Comparison of ENCODE assay signal across 10 cellular contexts in genomic region chr7:115676080-115676479, GRCh38.
DNase-seq lines count a peak whose midpoint lies in the region; ATAC-seq and TF ChIP-seq lines count a peak whose summit lies in the region.
"Had no signal": no experiment of that assay in that cellular context is flagged by ENCODE, and none has a peak within 500 bp of the region (broad histone marks: within the 10 kb centered on the region; RNA-seq: fewer than 3 reads in every experiment).

No MANE protein-coding gene starts in this region.

- no peak for TF ChIP-seq POLR2A in gastroesophageal sphincter (IDR thresholded peaks at IDR 0.05)

- TF ChIP-seq CTCF in OCI-LY1 (IDR thresholded peaks at IDR 0.05; ENCODE audit: low read length) = peak; percentile 23; the same call in 1 of the 2 replicates
- peak in 1 of 4 experiments; percentile 46 for TF ChIP-seq CTCF in gastroesophageal sphincter (IDR thresholded peaks at IDR 0.05)
- no peak for TF ChIP-seq CTCF in coronary artery (IDR thresholded peaks at IDR 0.05)

- H3K27ac ChIP-seq in OCI-LY1 (ENCODE audit: low read depth, low read length, poor library complexity, severe bottlenecking) (no peak overlapping the region), gastroesophageal sphincter (no peak overlapping the region), coronary artery (no peak overlapping the region)

- ATAC-seq in gastroesophageal sphincter = no peak
- ATAC-seq: activated T-cell treated with anti-CD3 and anti-CD28 coated beads, Interleukin-2, amount 50 U/mL, for 4 hours had no signal

- no peak for TF ChIP-seq EP300 in gastroesophageal sphincter (IDR thresholded peaks at IDR 0.05)

- H3K9me2 ChIP-seq in OCI-LY1 (ENCODE audit: low read depth, low read length) = no peaks in the 10 kb centered on the region

- H3K4me1 ChIP-seq in OCI-LY1 (ENCODE audit: insufficient read depth, low read length, severe bottlenecking) (no peaks in the 10 kb centered on the region), gastroesophageal sphincter (peaks cover 0 to 19% (median 0%) of the 10 kb centered on the region in 3 donors)

- H3K4me2 ChIP-seq in OCI-LY1 (ENCODE audit: low read length) = no peak overlapping the region

- WGBS in gastroesophageal sphincter (ENCODE audit: low coverage in 1 of 2), 2 donors = 22 to 37% methylated on average over 10 of the region's 10 CpGs

- H3K9me3 ChIP-seq in OCI-LY1 (ENCODE audit: low read length) = no peaks in the 10 kb centered on the region
- no peaks in the 10 kb centered on the region for H3K9me3 ChIP-seq in gastroesophageal sphincter

- H4K20me1 ChIP-seq in OCI-LY1 (ENCODE audit: insufficient read depth, low read length) = no peaks in the 10 kb centered on the region

- H3K9ac ChIP-seq in OCI-LY1 (ENCODE audit: low read length) = no peak overlapping the region

- no peak overlapping the region for H2AFZ ChIP-seq in OCI-LY1 (ENCODE audit: low read length)

- H3K79me2 ChIP-seq in OCI-LY1 (ENCODE audit: insufficient read depth, low read length) = no peaks in the 10 kb centered on the region

- H3K4me3 ChIP-seq in OCI-LY1 (ENCODE audit: low read depth, low read length, poor library complexity, severe bottlenecking) (no peak overlapping the region), gastroesophageal sphincter (peak overlapping the region; percentile 1 to 8), coronary artery (no peak overlapping the region)

- H3K36me3 ChIP-seq in OCI-LY1 (ENCODE audit: insufficient read depth, low read length) = no peaks in the 10 kb centered on the region
- H3K36me3 ChIP-seq in gastroesophageal sphincter = no peaks in the 10 kb centered on the region

- no peaks in the 10 kb centered on the region for H3F3A ChIP-seq in OCI-LY1 (ENCODE audit: insufficient read depth, low read length)

- DNase-seq in DMS79 treated with DMSO at 0.1 percent for 48 hours (lab: John Stamatoyannopoulos, UW) = peak; percentile 43
- no peak for DNase-seq in DMS79 (lab: John Stamatoyannopoulos, UW)
- DNase-seq in smooth muscle cell of the brain vasculature (ENCODE audit: low read depth, low spot score) = peak; percentile 24
- DNase-seq in coronary artery (ENCODE audit: low spot score) = no peak
- no peak for DNase-seq in activated CD4-positive, alpha-beta T cell treated with anti-CD3 and anti-CD28 coated beads for 1 hour
- no peak for DNase-seq in stimulated activated CD4-positive, alpha-beta T cell treated with anti-CD3 and anti-CD28 coated beads, Interleukin-12 subunit alpha, Interleukin-12 subunit beta, amount 100 ng/mL, for 4 hours
- DNase-seq: activated T-cell treated with anti-CD3 and anti-CD28 coated beads, Interleukin-2, amount 50 U/mL, for 4 hours; NCI-H2171 treated with DMSO at 0.1 percent for 48 hours had no signal

- H3K27me3 ChIP-seq in OCI-LY1 (ENCODE audit: insufficient read depth, low read length) = no peaks in the 10 kb centered on the region
- H3K27me3 ChIP-seq in gastroesophageal sphincter = no peaks in the 10 kb centered on the region

Comparison
In these comparisons a context has a peak if more than half of its experiments do, and no peak if none do; other contexts are left out.
1. DNase-seq: peak in DMS79 treated with DMSO at 0.1 percent for 48 hours (single experiment) and smooth muscle cell of the brain vasculature (single experiment); none in DMS79 (single experiment), coronary artery (single experiment), activated CD4-positive, alpha-beta T cell treated with anti-CD3 and anti-CD28 coated beads for 1 hour (single experiment) and stimulated activated CD4-positive, alpha-beta T cell treated with anti-CD3 and anti-CD28 coated beads, Interleukin-12 subunit alpha, Interleukin-12 subunit beta, amount 100 ng/mL, for 4 hours (single experiment).
2. H3K4me3 ChIP-seq: peak in gastroesophageal sphincter (2 of 2); none in OCI-LY1 (single experiment) and coronary artery (single experiment).